In the genomic region with DNA sequence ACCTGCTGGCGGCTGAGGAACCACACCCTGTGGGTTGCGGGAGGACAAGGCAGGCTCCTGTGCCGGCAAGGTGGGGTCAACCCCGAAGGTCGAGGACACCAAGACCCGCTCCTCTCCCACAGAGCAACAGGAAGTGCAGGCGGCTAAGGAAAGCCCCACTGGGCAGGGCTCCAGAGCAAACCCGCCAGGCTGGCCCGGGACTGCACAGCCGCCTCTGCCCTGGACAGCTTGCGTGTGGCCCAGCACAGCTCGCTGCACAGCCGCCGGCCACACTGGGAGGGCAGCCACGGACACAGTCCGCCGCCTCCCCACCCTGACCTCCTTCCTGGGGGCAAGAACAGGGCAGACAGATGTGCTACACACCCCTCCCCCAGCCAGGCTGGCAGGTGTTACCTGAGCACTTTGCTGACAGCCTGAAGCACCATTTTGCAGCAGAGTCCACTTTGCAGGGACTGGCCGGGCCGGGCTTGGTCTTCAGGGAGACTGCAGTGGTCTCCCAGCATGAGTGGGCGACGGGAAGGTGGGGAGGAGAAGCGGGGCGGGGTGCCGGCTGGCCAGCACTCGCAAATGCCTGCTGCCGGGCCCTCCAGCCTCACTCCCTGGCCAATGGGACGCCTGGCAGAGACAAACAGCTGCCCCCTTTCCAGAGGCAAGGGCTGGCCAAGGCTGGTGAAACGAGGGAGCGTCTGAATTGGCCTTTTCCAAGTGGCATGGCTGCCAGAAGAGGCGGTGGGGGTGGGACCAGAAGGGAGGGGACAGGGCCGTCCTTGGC, we compare ENCODE assay signal across 8 cellular contexts. TPM values are rescaled to one million over a fixed set of nuclear protein-coding genes. Genes with fewer than 3 reads are reported as not detected.
DNase-seq lines count a peak whose midpoint lies in the region; ATAC-seq and TF ChIP-seq lines count a peak whose summit lies in the region.

TSS of gene MOB2 (minus strand) at position 726 of the 772 bp plus-strand sequence. CDS start at position 503, 223 bp downstream.

- H3K9me3 Mint-ChIP-seq in chondrocyte (ENCODE audit: low read depth) = no peaks in the 10 kb centered on the region

- no peak for DNase-seq in activated CD8-positive, alpha-beta memory T cell treated with anti-CD3 and anti-CD28 coated beads, Interleukin-2, amount 50 U/mL, for 48 hours
- DNase-seq in chondrocyte (ENCODE audit: low spot score) = peak; percentile 90
- DNase-seq in medulla oblongata (ENCODE audit: extremely low spot score) = peak; percentile 45
- DNase-seq in upper lobe of left lung = peak; percentile 69 to 85
- no peak for DNase-seq in activated naive CD4-positive, alpha-beta T cell (lab: John Stamatoyannopoulos, UW)

- POLR2A ChIA-PET in activated CD8-positive, alpha-beta memory T cell treated with anti-CD3 and anti-CD28 coated beads for 36 hours (lab: Charles Lee) = no interaction called here

- H3K9me3 ChIP-seq in upper lobe of left lung = no peaks in the 10 kb centered on the region

- no peak within 1 kb of the TSS for H3K4me3 Mint-ChIP-seq in chondrocyte (ENCODE audit: unreplicated experiment)

- TF ChIP-seq CTCF in chondrocyte (IDR thresholded peaks at IDR 0.05) (no peak), upper lobe of left lung (IDR thresholded peaks at IDR 0.05) (peak in 3 of 6 experiments; percentile 19 to 42 (median 21))

- CTCF ChIA-PET in activated CD8-positive, alpha-beta memory T cell treated with anti-CD3 and anti-CD28 coated beads for 36 hours (lab: Charles Lee) = no interaction called here

- no peaks in the 10 kb centered on the region for H3K27me3 ChIP-seq in upper lobe of left lung

- peaks cover 71 to 78% (median 75%) of the 10 kb centered on the region in 4 donors for H3K4me1 ChIP-seq in upper lobe of left lung

- H3K4me1 Mint-ChIP-seq in chondrocyte (ENCODE audit: low read depth) = peaks cover 41% of the 10 kb centered on the region

- H3K4me3 ChIP-seq in upper lobe of left lung = peak within 1 kb of the TSS in 2 of 4 donors; percentile 19 to 32

- ATAC-seq in upper lobe of left lung (ENCODE audit: low FRiP score in 2 of 2) (peak; percentile 32 to 47), HG03045 (IDR thresholded peaks at IDR 0.05; ENCODE audit: unreplicated experiment) (no peak), GM21390 (IDR thresholded peaks at IDR 0.05; ENCODE audit: unreplicated experiment) (no peak)

- peaks cover 0 to 5% (median 0%) of the 10 kb centered on the region in 4 donors for H3K36me3 ChIP-seq in upper lobe of left lung

- peak within 1 kb of the TSS; percentile 49 to 68 (median 60) for H3K27ac ChIP-seq in upper lobe of left lung

- H3K36me3 Mint-ChIP-seq in chondrocyte (ENCODE audit: low read depth) = no peaks in the 10 kb centered on the region

- no peaks in the 10 kb centered on the region for H3K27me3 Mint-ChIP-seq in chondrocyte (ENCODE audit: low read depth)

- TF ChIP-seq EP300 in upper lobe of left lung (IDR thresholded peaks at IDR 0.05) = no peak

- TF ChIP-seq POLR2A in upper lobe of left lung (IDR thresholded peaks at IDR 0.05) = no peak

- 39 to 50% methylated on average over 3 to 18 of the region's 31 CpGs for WGBS in upper lobe of left lung, 2 donors

- H3K27ac Mint-ChIP-seq in chondrocyte (ENCODE audit: unreplicated experiment) = peak within 1 kb of the TSS; percentile 12

RNA-seq across cellular contexts. Expression of gene MOB2, which starts in this region (rescaled TPM):
- 10 to 100 TPM; 19.5 to 22.0 TPM for total RNA-seq in activated CD8-positive, alpha-beta memory T cell treated with anti-CD3 and anti-CD28 coated beads for 36 hours
- total RNA-seq in chondrocyte (24.9 to 28.0 TPM (median 26.9 TPM) in 3 replicates), upper lobe of left lung (10 to 100 TPM; 34.7 to 72.3 (median 49.5) TPM)

Comparison
In these comparisons a context has a peak if more than half of its experiments do, and no peak if none do; other contexts are left out.
1. DNase-seq: peak in chondrocyte (single experiment), medulla oblongata (single experiment) and upper lobe of left lung (2 of 2); none in activated CD8-positive, alpha-beta memory T cell treated with anti-CD3 and anti-CD28 coated beads, Interleukin-2, amount 50 U/mL, for 48 hours (single experiment) and activated naive CD4-positive, alpha-beta T cell (0 of 4).
2. ATAC-seq: peak in upper lobe of left lung (2 of 2); none in HG03045 (single experiment) and GM21390 (single experiment).